ENCODE assay signal across 8 cellular contexts in the genomic region with DNA sequence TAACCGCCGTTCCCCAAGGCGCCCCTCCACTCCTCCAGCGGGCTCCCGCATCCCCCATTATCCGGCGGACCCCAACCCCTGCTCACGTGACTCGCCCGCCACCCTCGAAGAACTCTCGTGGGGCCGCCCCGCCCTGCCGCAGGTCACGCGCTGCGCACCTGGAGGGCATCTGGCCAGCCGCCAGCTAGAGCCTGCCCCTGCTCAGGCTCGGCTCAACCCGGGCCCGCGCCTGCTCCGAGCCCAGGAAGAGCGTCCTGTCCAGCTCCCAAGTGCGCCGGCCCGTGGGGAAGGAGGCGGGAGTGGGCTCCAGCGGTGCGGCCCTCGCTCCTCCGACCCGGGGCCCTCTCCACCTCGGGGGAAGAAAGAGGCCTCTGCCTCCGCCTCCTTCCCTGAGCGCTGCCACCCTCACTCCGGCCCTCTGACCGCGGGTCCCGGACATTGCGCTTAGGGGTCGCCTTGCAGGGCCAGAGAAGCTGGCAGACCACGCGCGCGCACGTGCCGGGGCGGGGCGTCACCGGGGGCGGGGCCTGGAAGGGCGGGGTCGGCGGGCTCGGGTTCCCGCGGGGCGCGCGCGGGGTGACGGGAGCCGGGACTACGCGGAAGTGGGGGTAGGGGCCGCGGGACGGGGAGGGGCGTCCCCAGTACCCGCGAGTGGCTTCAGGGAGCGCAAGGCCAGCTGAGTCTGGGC. TPM values are rescaled to one million over a fixed set of nuclear protein-coding genes. Genes with fewer than 3 reads are reported as not detected.
DNase-seq lines count a peak whose midpoint lies in the region; ATAC-seq and TF ChIP-seq lines count a peak whose summit lies in the region.

No MANE protein-coding gene starts in this region.

- intact Hi-C loops in sigmoid colon (cut with DNase I), result loop anchor here (1.0 to 5.0 kb wide), 4 partner anchors 28 to 287 kb away; partner anchors contain the start of genes HMGN2, PIGV and RPS6KA1

- H3K4me1 ChIP-seq in iPS DF 6.9 (ENCODE audit: control insufficient read depth, insufficient read depth, low read length) (no peaks in the 10 kb centered on the region), sigmoid colon (peaks cover 3 to 17% (median 9%) of the 10 kb centered on the region in 4 donors)

- no peaks in the 10 kb centered on the region for H3K9me3 ChIP-seq in iPS DF 6.9 (ENCODE audit: control insufficient read depth, insufficient read depth, low read length)
- H3K9me3 ChIP-seq in sigmoid colon, result no peaks in the 10 kb centered on the region

- WGBS in iPS DF 6.9 (ENCODE audit: insufficient coverage, insufficient read length), result no CpG with 5 or more reads among the region's 74 CpGs
- WGBS in sigmoid colon, 2 donors, result 1% methylated on average over 74 of the region's 74 CpGs

- H3K27me3 ChIP-seq in iPS DF 6.9 (ENCODE audit: control insufficient read depth, insufficient read depth, low read length) (no peaks in the 10 kb centered on the region), sigmoid colon (no peaks in the 10 kb centered on the region)

- DNase-seq in NCI-H1417 (lab: John Stamatoyannopoulos, UW) (peak; percentile 89 to 94 (median 93)), T-helper 9 cell (peak; percentile 87), astrocyte of the hippocampus (ENCODE audit: low read depth, low spot score) (peak; percentile 92), iPS DF 6.9 (ENCODE audit: low read depth, low spot score) (peak; percentile 37), sigmoid colon (peak; percentile 92), pons (ENCODE audit: low spot score) (no peak)

- TF ChIP-seq EP300 in sigmoid colon (IDR thresholded peaks at IDR 0.05), result no peak

- TF ChIP-seq POLR2A in sigmoid colon (IDR thresholded peaks at IDR 0.05), result no peak

- H3K4me3 ChIP-seq in GM12875 (ENCODE audit: low read depth, low read length) (peak overlapping the region; percentile 89), iPS DF 6.9 (ENCODE audit: low read length) (peak overlapping the region; percentile 84; the same call in 1 of the 2 replicates), sigmoid colon (peak overlapping the region; percentile 60 to 68 (median 63))

- ATAC-seq in HG02623 (IDR thresholded peaks at IDR 0.05; ENCODE audit: unreplicated experiment), result peak; percentile 57

- H3K27ac ChIP-seq in iPS DF 6.9 (ENCODE audit: low read length), result no peak overlapping the region
- H3K27ac ChIP-seq in sigmoid colon, result peak overlapping the region; percentile 85 to 96 (median 89)

- TF ChIP-seq CTCF in GM12875 (IDR thresholded peaks at IDR 0.05; ENCODE audit: borderline replicate concordance, insufficient read depth, low read depth, low read length) (no peak), sigmoid colon (IDR thresholded peaks at IDR 0.05) (no peak)

- no peaks in the 10 kb centered on the region for H3K36me3 ChIP-seq in iPS DF 6.9 (ENCODE audit: control insufficient read depth, insufficient read depth, low read length)
- H3K36me3 ChIP-seq in sigmoid colon, result no peaks in the 10 kb centered on the region

RNA-seq across cellular contexts. Expression of gene HMGN2, which starts 28.4 kb away (rescaled TPM):
- 100 to 1,000 TPM; 150 to 403 (median 234) TPM for total RNA-seq in sigmoid colon
- 100 to 1,000 TPM; 474 to 749 (median 570) TPM for polyA plus RNA-seq in sigmoid colon

RNA-seq across cellular contexts. Expression of gene RPS6KA1, which starts 28.9 kb away (rescaled TPM):
- 10 to 100 TPM in 1 of 4 donors, 1 to 10 TPM in 3; 2.5 to 11.5 (median 6.8) TPM for total RNA-seq in sigmoid colon
- polyA plus RNA-seq in sigmoid colon, result 100 to 1,000 TPM in 1 of 3 donors, 10 to 100 TPM in 2; 91.3 to 116 (median 91.5) TPM
